Comparison of ENCODE assay signal across 8 cellular contexts in the genomic region with DNA sequence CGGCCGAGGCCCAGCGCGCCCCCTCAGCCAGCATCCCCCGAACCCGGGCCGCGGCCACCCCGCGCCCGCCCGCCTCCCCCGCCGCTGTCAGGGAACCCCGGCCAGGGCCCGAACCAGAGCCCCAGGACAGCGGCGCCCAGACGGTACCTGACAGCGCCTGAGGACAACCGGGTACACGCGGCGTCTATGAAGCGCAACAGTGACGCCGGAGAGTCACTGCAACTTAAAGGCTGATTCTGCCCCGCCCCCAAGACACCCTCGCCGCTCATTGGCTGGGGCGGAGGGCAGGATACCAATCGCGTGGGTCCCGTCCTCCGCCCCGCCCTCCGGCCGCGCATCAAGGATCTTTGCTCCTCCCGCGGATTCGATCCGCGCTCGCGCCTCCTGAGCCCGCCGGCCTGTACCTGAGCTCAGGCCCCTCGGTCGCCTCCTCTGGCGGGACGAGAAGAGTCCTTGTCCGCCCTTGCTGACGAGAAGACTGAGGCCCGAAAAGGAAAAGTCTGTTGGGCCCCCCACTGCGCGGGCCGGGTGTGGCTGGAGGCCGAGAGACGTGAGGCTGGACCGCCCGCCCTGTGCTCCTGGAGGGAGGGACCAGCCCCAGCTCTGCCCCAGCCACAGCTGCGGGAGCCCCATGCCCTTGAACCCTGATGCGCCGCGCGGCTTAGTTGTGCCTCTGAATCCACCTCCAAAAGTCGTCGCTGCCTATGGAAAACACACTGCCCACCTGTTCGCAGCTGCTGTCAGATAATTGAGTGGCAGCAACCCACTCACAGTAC. TPM values are rescaled to one million over a fixed set of nuclear protein-coding genes. Genes with fewer than 3 reads are reported as not detected.
DNase-seq lines count a peak whose midpoint lies in the region; ATAC-seq and TF ChIP-seq lines count a peak whose summit lies in the region.

A gene (minus strand): TSS at position 198 of the 776 bp plus-strand sequence. CDS start 6,752 bp downstream, outside the sequence.

- POLR2A ChIA-PET in naive thymus-derived CD4-positive, alpha-beta T cell (lab: Charles Lee): interaction anchor here (0.5 to 1.0 kb wide), 4 partner anchors 10 to 46 kb away, joined by 3 read pairs; no protein-coding TSS in a partner anchor

- peaks cover 8% of the 10 kb centered on the region for H3K4me1 Mint-ChIP-seq in activated T-helper 2 cell treated with anti-CD3 and anti-CD28 coated beads, Interferon-gamma antibody, Interleukin-2, Interleukin-4, amounts not matched to agents 10 μg/mL and 5 μg/mL and 100 μg/mL, durations not matched to agents 14 hours and 24 hours and 36 hours (ENCODE audit: low read depth)
- H3K4me1 Mint-ChIP-seq in naive thymus-derived CD4-positive, alpha-beta T cell: peaks cover 8 to 41% (median 31%) of the 10 kb centered on the region in 7 donors
- peaks cover 11% of the 10 kb centered on the region for H3K4me1 Mint-ChIP-seq in stimulated activated memory B cell treated with anti-CD40 and anti-IgM and Interleukin-4, amounts not matched to agents 10 μg/mL and 1 μg/mL and 100 μg/mL, for 72 hours

- peak within 1 kb of the TSS; percentile 76 to 87 (median 82) for H3K4me3 ChIP-seq in fibroblast of lung (replicated peaks in 1 of 4; ENCODE audit: control extremely low read depth in 1 of 4, insufficient read depth in 1 of 4, low read depth in 3 of 4, low read length in 4 of 4)
- H3K4me3 ChIP-seq in naive thymus-derived CD4-positive, alpha-beta T cell (ENCODE audit: low read length): peak within 1 kb of the TSS; percentile 76

- no peaks in the 10 kb centered on the region for H3K36me3 ChIP-seq in fibroblast of lung (ENCODE audit: control insufficient read depth, insufficient read depth, low read length)
- no peaks in the 10 kb centered on the region for H3K36me3 ChIP-seq in naive thymus-derived CD4-positive, alpha-beta T cell (ENCODE audit: control insufficient read depth in 2 of 3, insufficient read depth in 3 of 3, low read length in 3 of 3)

- H3K27me3 Mint-ChIP-seq in activated T-helper 2 cell treated with anti-CD3 and anti-CD28 coated beads, Interferon-gamma antibody, Interleukin-2, Interleukin-4, amounts not matched to agents 10 μg/mL and 5 μg/mL and 100 μg/mL, durations not matched to agents 14 hours and 24 hours and 36 hours (ENCODE audit: low read depth): peaks cover 10% of the 10 kb centered on the region
- H3K27me3 Mint-ChIP-seq in naive thymus-derived CD4-positive, alpha-beta T cell: peaks cover 0 to 18% (median 2%) of the 10 kb centered on the region in 5 donors
- H3K27me3 Mint-ChIP-seq in stimulated activated memory B cell treated with anti-CD40 and anti-IgM and Interleukin-4, amounts not matched to agents 10 μg/mL and 1 μg/mL and 100 μg/mL, for 72 hours: peaks cover 16% of the 10 kb centered on the region

- H3K9me3 Mint-ChIP-seq in activated T-helper 2 cell treated with anti-CD3 and anti-CD28 coated beads, Interferon-gamma antibody, Interleukin-2, Interleukin-4, amounts not matched to agents 10 μg/mL and 5 μg/mL and 100 μg/mL, durations not matched to agents 14 hours and 24 hours and 36 hours: no peaks in the 10 kb centered on the region
- H3K9me3 Mint-ChIP-seq in naive thymus-derived CD4-positive, alpha-beta T cell: no peaks in the 10 kb centered on the region
- no peaks in the 10 kb centered on the region for H3K9me3 Mint-ChIP-seq in stimulated activated memory B cell treated with anti-CD40 and anti-IgM and Interleukin-4, amounts not matched to agents 10 μg/mL and 1 μg/mL and 100 μg/mL, for 72 hours

- peak within 1 kb of the TSS; percentile 81 for H3K9ac ChIP-seq in fibroblast of lung (ENCODE audit: insufficient read depth, low read length)

- CTCF ChIA-PET in naive thymus-derived CD4-positive, alpha-beta T cell (lab: Charles Lee): no interaction called here

- peak within 1 kb of the TSS; percentile 94 for H3K4me2 ChIP-seq in fibroblast of lung (ENCODE audit: extremely low read depth, insufficient read depth, low read length)

- H4K20me1 ChIP-seq in fibroblast of lung (ENCODE audit: control insufficient read depth, extremely low read depth, insufficient read depth, low read length): no peaks in the 10 kb centered on the region

- H3K36me3 Mint-ChIP-seq in activated T-helper 2 cell treated with anti-CD3 and anti-CD28 coated beads, Interferon-gamma antibody, Interleukin-2, Interleukin-4, amounts not matched to agents 10 μg/mL and 5 μg/mL and 100 μg/mL, durations not matched to agents 14 hours and 24 hours and 36 hours (ENCODE audit: low read depth): no peaks in the 10 kb centered on the region
- peaks cover 0 to 4% (median 0%) of the 10 kb centered on the region in 5 donors for H3K36me3 Mint-ChIP-seq in naive thymus-derived CD4-positive, alpha-beta T cell
- H3K36me3 Mint-ChIP-seq in stimulated activated memory B cell treated with anti-CD40 and anti-IgM and Interleukin-4, amounts not matched to agents 10 μg/mL and 1 μg/mL and 100 μg/mL, for 72 hours: no peaks in the 10 kb centered on the region

- H3K27me3 ChIP-seq in fibroblast of lung (ENCODE audit: control insufficient read depth, insufficient read depth, low read length): peaks cover 8% of the 10 kb centered on the region
- no peaks in the 10 kb centered on the region for H3K27me3 ChIP-seq in naive thymus-derived CD4-positive, alpha-beta T cell (ENCODE audit: control insufficient read depth in 2 of 2, insufficient read depth in 2 of 2, low read length in 2 of 2)

- intact Hi-C loops in activated T-helper 2 cell treated with anti-CD3 and anti-CD28 coated beads, Interferon-gamma antibody, Interleukin-2, Interleukin-4, amounts not matched to agents 10 μg/mL and 5 μg/mL and 100 μg/mL, durations not matched to agents 14 hours and 24 hours and 36 hours (cut with micrococcal nuclease): loop anchor here (1.0 to 5.0 kb wide), 4 partner anchors 30 to 498 kb away; a partner anchor contains a TSS
- intact Hi-C loops in naive thymus-derived CD4-positive, alpha-beta T cell (cut with micrococcal nuclease): loop anchor here (1.0 to 10.0 kb wide), 17 partner anchors 16 to 1540 kb away; a partner anchor contains a TSS

- no peaks in the 10 kb centered on the region for H3K9me3 ChIP-seq in fibroblast of lung (ENCODE audit: control insufficient read depth, insufficient read depth, low read depth, low read length)
- H3K9me3 ChIP-seq in naive thymus-derived CD4-positive, alpha-beta T cell (ENCODE audit: control insufficient read depth in 2 of 3, low read length in 3 of 3): no peaks in the 10 kb centered on the region

- no peaks in the 10 kb centered on the region for H3K4me1 ChIP-seq in fibroblast of lung (ENCODE audit: control insufficient read depth, extremely low read depth, insufficient read depth, low read length)
- H3K4me1 ChIP-seq in naive thymus-derived CD4-positive, alpha-beta T cell (ENCODE audit: control insufficient read depth in 2 of 2, insufficient read depth in 2 of 2, low read length in 2 of 2): peaks cover 8 to 10% of the 10 kb centered on the region in 2 donors

- TF ChIP-seq CTCF in fibroblast of lung (conservative IDR thresholded peaks at IDR 0.05 in 1 of 2, IDR thresholded peaks at IDR 0.05 in 1 of 2; ENCODE audit: low read depth in 1 of 2, low read length in 2 of 2): no peak

- peak within 1 kb of the TSS; percentile 81 for H3K4me3 Mint-ChIP-seq in activated T-helper 2 cell treated with anti-CD3 and anti-CD28 coated beads, Interferon-gamma antibody, Interleukin-2, Interleukin-4, amounts not matched to agents 10 μg/mL and 5 μg/mL and 100 μg/mL, durations not matched to agents 14 hours and 24 hours and 36 hours (ENCODE audit: low read depth)
- peak within 1 kb of the TSS; percentile 80 to 91 (median 84) for H3K4me3 Mint-ChIP-seq in naive thymus-derived CD4-positive, alpha-beta T cell
- H3K4me3 Mint-ChIP-seq in stimulated activated memory B cell treated with anti-CD40 and anti-IgM and Interleukin-4, amounts not matched to agents 10 μg/mL and 1 μg/mL and 100 μg/mL, for 72 hours: peak within 1 kb of the TSS; percentile 73

- TF ChIP-seq POLR2A in Raji (IDR thresholded peaks at IDR 0.05; ENCODE audit: insufficient read depth, low read depth, low read length): peak; percentile 99

- peak within 1 kb of the TSS; percentile 84 for H3K27ac ChIP-seq in fibroblast of lung (ENCODE audit: insufficient read depth, low read length)
- peak within 1 kb of the TSS; percentile 80 for H3K27ac ChIP-seq in naive thymus-derived CD4-positive, alpha-beta T cell (ENCODE audit: low read depth, low read length)

- peak; percentile 96 for DNase-seq in EH (ENCODE audit: low read depth)
- peak; percentile 82 for DNase-seq in GOT3 (lab: John Stamatoyannopoulos, UW)
- peak; percentile 97 for DNase-seq in LoVo (ENCODE audit: low spot score)
- peak; percentile 93 for DNase-seq in activated T-helper 2 cell treated with anti-CD3 and anti-CD28 coated beads, Interferon-gamma antibody, Interleukin-2, Interleukin-4, amounts not matched to agents 10 μg/mL and 5 μg/mL and 100 μg/mL, durations not matched to agents 14 hours and 24 hours and 36 hours (ENCODE audit: low spot score)
- peak; percentile 93 for DNase-seq in fibroblast of lung (ENCODE audit: low read depth in 2 of 2)
- DNase-seq in naive thymus-derived CD4-positive, alpha-beta T cell: peak; percentile 90 to 96 (median 94)

- ATAC-seq in naive thymus-derived CD4-positive, alpha-beta T cell: peak; percentile 99
- peak; percentile 99 for ATAC-seq in stimulated activated memory B cell treated with anti-CD40 and anti-IgM and Interleukin-4, amounts not matched to agents 10 μg/mL and 1 μg/mL and 100 μg/mL, for 72 hours

- H3K79me2 ChIP-seq in fibroblast of lung (ENCODE audit: control insufficient read depth, insufficient read depth, low read length): peaks cover 27% of the 10 kb centered on the region

- peak within 1 kb of the TSS; percentile 29 for H2AFZ ChIP-seq in fibroblast of lung (ENCODE audit: low read length)

- H3K27ac Mint-ChIP-seq in activated T-helper 2 cell treated with anti-CD3 and anti-CD28 coated beads, Interferon-gamma antibody, Interleukin-2, Interleukin-4, amounts not matched to agents 10 μg/mL and 5 μg/mL and 100 μg/mL, durations not matched to agents 14 hours and 24 hours and 36 hours: no peak within 1 kb of the TSS
- H3K27ac Mint-ChIP-seq in naive thymus-derived CD4-positive, alpha-beta T cell: peak within 1 kb of the TSS in 8 of 9 donors; percentile 31 to 90 (median 83)
- H3K27ac Mint-ChIP-seq in stimulated activated memory B cell treated with anti-CD40 and anti-IgM and Interleukin-4, amounts not matched to agents 10 μg/mL and 1 μg/mL and 100 μg/mL, for 72 hours: peak within 1 kb of the TSS; percentile 52

RNA-seq across cellular contexts. Expression of the gene that starts here (rescaled TPM):
- total RNA-seq in activated T-helper 2 cell treated with anti-CD3 and anti-CD28 coated beads, Interferon-gamma antibody, Interleukin-2, Interleukin-4, amounts not matched to agents 10 μg/mL and 5 μg/mL and 100 μg/mL, durations not matched to agents 14 hours and 24 hours and 36 hours: 42.6 and 45.8 TPM in 2 replicates
- 125 and 147 TPM in 2 replicates for total RNA-seq in fibroblast of lung
- polyA plus RNA-seq in fibroblast of lung: 195 and 227 TPM in 2 replicates
- 128 and 142 TPM in 2 replicates for polyA plus RNA-seq in fibroblast of lung (2012)
- polyA minus RNA-seq in fibroblast of lung (ENCODE audit: low replicate concordance): 48.7 and 51.9 TPM in 2 replicates
- total RNA-seq in naive thymus-derived CD4-positive, alpha-beta T cell: 10 to 100 TPM; 29.6 to 47.0 (median 39.1) TPM
- 10 to 100 TPM; 78.9 to 80.0 TPM for polyA plus RNA-seq in naive thymus-derived CD4-positive, alpha-beta T cell

Comparison
In these comparisons a context has a peak if more than half of its experiments do, and no peak if none do; other contexts are left out.
1. Peak in every context shown above with its lines: DNase-seq, ATAC-seq, H3K4me3 ChIP-seq and H3K27ac ChIP-seq.